Comparison of ENCODE assay signal across 20 cellular contexts in the genomic region with DNA sequence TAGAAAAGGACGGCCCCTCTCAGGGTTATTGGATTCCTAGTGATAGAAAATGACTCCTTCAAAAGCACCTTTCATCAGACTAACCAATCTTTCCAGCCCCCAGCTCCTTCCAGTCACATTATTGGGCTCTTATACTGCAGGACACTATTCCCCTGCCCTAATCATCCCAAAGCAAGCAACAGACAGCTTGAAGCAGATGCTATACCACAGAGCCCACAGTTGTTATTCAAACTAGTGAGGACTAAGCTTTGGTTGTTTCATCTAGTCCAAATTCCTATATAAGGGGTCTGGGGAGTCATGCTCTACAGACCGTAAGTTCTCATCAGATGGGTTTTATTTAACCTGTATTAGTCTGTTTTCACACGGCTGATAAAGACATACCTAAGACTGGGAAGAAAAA. TPM values are rescaled to one million over a fixed set of nuclear protein-coding genes. Genes with fewer than 3 reads are reported as not detected.
DNase-seq lines count a peak whose midpoint lies in the region; ATAC-seq and TF ChIP-seq lines count a peak whose summit lies in the region.
"Had no signal": no experiment of that assay in that cellular context is flagged by ENCODE, and none has a peak within 500 bp of the region (broad histone marks: within the 10 kb centered on the region; RNA-seq: fewer than 3 reads in every experiment).

No MANE protein-coding gene starts in this region.

- TF ChIP-seq CTCF in endodermal cell (conservative IDR thresholded peaks at IDR 0.05) = no peak
- TF ChIP-seq CTCF in osteocyte (IDR thresholded peaks at IDR 0.05) = no peak

- H3K9ac ChIP-seq in HUES6 (ENCODE audit: low read length) (no peak overlapping the region), endodermal cell (ENCODE audit: extremely low read depth, low read length, poor library complexity, severe bottlenecking) (no peak overlapping the region)
- H3K9ac ChIP-seq: BLaER1 treated with 17β-estradiol and CSF1 and Interleukin-3, amounts not matched to agents 10 nM and 100 nM; GM23248 had no signal

- H3K36me3 ChIP-seq in HUES6 (ENCODE audit: control insufficient read depth, insufficient read depth, low read length) = no peaks in the 10 kb centered on the region
- H3K36me3 ChIP-seq in endodermal cell (ENCODE audit: control insufficient read depth, insufficient read depth, low read length) = no peaks in the 10 kb centered on the region
- H3K36me3 ChIP-seq: BE2C; BLaER1 treated with 17β-estradiol and CSF1 and Interleukin-3, amounts not matched to agents 10 nM and 100 nM had no signal

- H3K27ac ChIP-seq in HUES6 (ENCODE audit: low read depth, low read length) (peak overlapping the region; percentile 60; the same call in 1 of the 2 replicates), endodermal cell (ENCODE audit: low read depth, low read length) (no peak overlapping the region)
- H3K27ac ChIP-seq: 22Rv1; BLaER1 treated with 17β-estradiol and CSF1 and Interleukin-3, amounts not matched to agents 10 nM and 100 nM; GM23248 had no signal

- no peak for ATAC-seq in natural killer cell treated with Interleukin-12 subunit alpha and Interleukin-12 subunit beta and Interleukin-15 and Interleukin-18, amount 100 ng/mL, for 72 hours
- ATAC-seq: HCT116 had no signal

- no peak overlapping the region for H3K4me3 ChIP-seq in HUES6 (ENCODE audit: low read depth, low read length)
- peak overlapping the region; percentile 72 for H3K4me3 ChIP-seq in endodermal cell (ENCODE audit: low read length)
- H3K4me3 ChIP-seq: BLaER1 treated with 17β-estradiol and CSF1 and Interleukin-3, amounts not matched to agents 10 nM and 100 nM; GM23248 had no signal

- H3K9me3 Mint-ChIP-seq in endodermal cell (peaks cover 51% of the 10 kb centered on the region), osteocyte (ENCODE audit: unreplicated experiment) (no peaks in the 10 kb centered on the region)
- H3K9me3 Mint-ChIP-seq in natural killer cell treated with Interleukin-12 subunit alpha and Interleukin-12 subunit beta and Interleukin-15 and Interleukin-18, amount 100 ng/mL, for 72 hours = no peaks in the 10 kb centered on the region
- H3K9me3 Mint-ChIP-seq: CD4-positive, alpha-beta T cell; CD8-positive, alpha-beta memory T cell had no signal

- H3K27ac Mint-ChIP-seq in endodermal cell (no peak overlapping the region), osteocyte (ENCODE audit: unreplicated experiment) (no peak overlapping the region)
- no peak overlapping the region for H3K27ac Mint-ChIP-seq in natural killer cell treated with Interleukin-12 subunit alpha and Interleukin-12 subunit beta and Interleukin-15 and Interleukin-18, amount 100 ng/mL, for 72 hours
- H3K27ac Mint-ChIP-seq: CD14-positive monocyte; CD4-positive, alpha-beta T cell; CD8-positive, alpha-beta memory T cell; H9 had no signal

- H3K4me1 ChIP-seq in HUES6 (ENCODE audit: control insufficient read depth, insufficient read depth, low read length) (peaks cover 4% of the 10 kb centered on the region; the same call in 1 of the 2 replicates), endodermal cell (ENCODE audit: control insufficient read depth, insufficient read depth, low read length) (no peaks in the 10 kb centered on the region)
- H3K4me1 ChIP-seq: BE2C; BLaER1 treated with 17β-estradiol and CSF1 and Interleukin-3, amounts not matched to agents 10 nM and 100 nM had no signal

- H3K4me3 Mint-ChIP-seq in endodermal cell (no peak overlapping the region), osteocyte (ENCODE audit: unreplicated experiment) (no peak overlapping the region)
- no peak overlapping the region for H3K4me3 Mint-ChIP-seq in natural killer cell treated with Interleukin-12 subunit alpha and Interleukin-12 subunit beta and Interleukin-15 and Interleukin-18, amount 100 ng/mL, for 72 hours
- H3K4me3 Mint-ChIP-seq: CD14-positive monocyte; CD4-positive, alpha-beta T cell; CD8-positive, alpha-beta memory T cell; H9 had no signal

- H3K4me1 Mint-ChIP-seq in endodermal cell (no peaks in the 10 kb centered on the region), osteocyte (ENCODE audit: unreplicated experiment) (no peaks in the 10 kb centered on the region)
- no peaks in the 10 kb centered on the region for H3K4me1 Mint-ChIP-seq in natural killer cell treated with Interleukin-12 subunit alpha and Interleukin-12 subunit beta and Interleukin-15 and Interleukin-18, amount 100 ng/mL, for 72 hours (ENCODE audit: low read depth in 2 of 2)
- H3K4me1 Mint-ChIP-seq: CD14-positive monocyte; CD8-positive, alpha-beta memory T cell had no signal

- H3K9me3 ChIP-seq in HUES6 (ENCODE audit: control insufficient read depth, insufficient read depth, low read depth, low read length) (peaks cover 16% of the 10 kb centered on the region), endodermal cell (ENCODE audit: control insufficient read depth, low read length) (peaks cover 61% of the 10 kb centered on the region)
- H3K9me3 ChIP-seq: BE2C had no signal

- H3K27me3 Mint-ChIP-seq in endodermal cell (ENCODE audit: insufficient read depth) (no peaks in the 10 kb centered on the region), osteocyte (ENCODE audit: unreplicated experiment) (peaks cover 12% of the 10 kb centered on the region)
- H3K27me3 Mint-ChIP-seq in natural killer cell treated with Interleukin-12 subunit alpha and Interleukin-12 subunit beta and Interleukin-15 and Interleukin-18, amount 100 ng/mL, for 72 hours = peaks cover 12 to 13% of the 10 kb centered on the region in 2 donors
- H3K27me3 Mint-ChIP-seq: CD4-positive, alpha-beta T cell had no signal

- 91 to 100% methylated on average over 2 to 3 of the region's 3 CpGs for WGBS in endodermal cell (ENCODE audit: insufficient coverage in 1 of 2, insufficient read length in 1 of 2), 2 experiments

- peak; percentile 6 for DNase-seq in ELF-1 (ENCODE audit: low read depth, low spot score)
- DNase-seq in endodermal cell = no peak
- DNase-seq in osteocyte (ENCODE audit: extremely low spot score, unreplicated experiment) = peak; percentile 13
- no peak for DNase-seq in SKM-1 treated with dmso at 0.1 percent for 144 hours (lab: John Stamatoyannopoulos, UW; ENCODE audit: unreplicated experiment)
- DNase-seq in natural killer cell treated with Interleukin-12 subunit alpha and Interleukin-12 subunit beta and Interleukin-15 and Interleukin-18, amount 100 ng/mL, for 72 hours (ENCODE audit: low spot score) = no peak
- DNase-seq in T1000 (lab: John Stamatoyannopoulos, UW) = no peak
- DNase-seq in RKO (ENCODE audit: low spot score) = no peak
- DNase-seq: AML-193; BE2C; CD4-positive, alpha-beta T cell; CD8-positive, alpha-beta memory T cell; DMS 273 treated with DMSO at 0.1 percent for 48 hours; DMS79 treated with DMSO at 0.1 percent for 48 hours; GM23248; H9 had no signal

- no peaks in the 10 kb centered on the region for H3K36me3 Mint-ChIP-seq in endodermal cell (ENCODE audit: low read depth)
- no peaks in the 10 kb centered on the region for H3K36me3 Mint-ChIP-seq in osteocyte (ENCODE audit: unreplicated experiment)
- no peaks in the 10 kb centered on the region for H3K36me3 Mint-ChIP-seq in natural killer cell treated with Interleukin-12 subunit alpha and Interleukin-12 subunit beta and Interleukin-15 and Interleukin-18, amount 100 ng/mL, for 72 hours
- H3K36me3 Mint-ChIP-seq: CD14-positive monocyte had no signal

- H3K27me3 ChIP-seq in HUES6 (ENCODE audit: control insufficient read depth, insufficient read depth, low read length) = no peaks in the 10 kb centered on the region
- H3K27me3 ChIP-seq in endodermal cell (ENCODE audit: control insufficient read depth, insufficient read depth, low read length, poor library complexity, severe bottlenecking) = no peaks in the 10 kb centered on the region
- H3K27me3 ChIP-seq: BE2C; BLaER1 treated with 17β-estradiol and CSF1 and Interleukin-3, amounts not matched to agents 10 nM and 100 nM had no signal

RNA-seq across cellular contexts. Expression of a gene that starts 24.5 kb away (rescaled TPM):
- total RNA-seq in endodermal cell (10 to 100 TPM in 1 of 2 donors, 1 to 10 TPM in 1; 9.7 to 10.9 TPM), osteocyte (not detected in 2 replicates)
- polyA plus RNA-seq in endodermal cell (2013, experiment 1 of 2) = 8.2 TPM
- 8.4 TPM for polyA plus RNA-seq in endodermal cell (2013, experiment 2 of 2)
- total RNA-seq in natural killer cell treated with Interleukin-12 subunit alpha and Interleukin-12 subunit beta and Interleukin-15 and Interleukin-18, amount 100 ng/mL, for 72 hours = 1 to 10 TPM; 3.7 to 8.7 TPM
- total RNA-seq: H9 had no signal

RNA-seq across cellular contexts. Expression of a gene that starts 30.2 kb away (rescaled TPM):
- 10 to 100 TPM; 18.7 to 19.3 TPM for total RNA-seq in endodermal cell
- polyA plus RNA-seq in endodermal cell (2013, experiment 1 of 2) = 22.6 TPM
- polyA plus RNA-seq in endodermal cell (2013, experiment 2 of 2) = 21.7 TPM
- total RNA-seq in osteocyte = 12.2 and 12.8 TPM in 2 replicates
- total RNA-seq in natural killer cell treated with Interleukin-12 subunit alpha and Interleukin-12 subunit beta and Interleukin-15 and Interleukin-18, amount 100 ng/mL, for 72 hours = under 1 TPM; 0.21 to 0.33 TPM
- total RNA-seq: CD4-positive, alpha-beta T cell had no signal
- polyA plus RNA-seq: CD8-positive, alpha-beta memory T cell had no signal

Comparison
In these comparisons a context has a peak if more than half of its experiments do, and no peak if none do; other contexts are left out.
1. DNase-seq: peak in ELF-1 (single experiment) and osteocyte (single experiment); none in endodermal cell (single experiment), SKM-1 treated with dmso at 0.1 percent for 144 hours (single experiment), natural killer cell treated with Interleukin-12 subunit alpha and Interleukin-12 subunit beta and Interleukin-15 and Interleukin-18, amount 100 ng/mL, for 72 hours (single experiment), T1000 (single experiment) and RKO (single experiment).